In genomic region chr4:138311771-138312535, GRCh38 we compare ENCODE assay signal across 29 cellular contexts.
A peak's percentile ranks its signal among the peaks of the same experiment; 100 is the strongest.
DNase-seq lines count a peak whose midpoint lies in the region; ATAC-seq and TF ChIP-seq lines count a peak whose summit lies in the region.
"Had no signal": no experiment of that assay in that cellular context is flagged by ENCODE, and none has a peak within 500 bp of the region (broad histone marks: within the 10 kb centered on the region; RNA-seq: fewer than 3 reads in every experiment).

No MANE protein-coding gene starts in this region.

- no peaks in the 10 kb centered on the region for H3K79me2 ChIP-seq in GM23338 (replicated peaks; ENCODE audit: insufficient read depth)

- no peaks in the 10 kb centered on the region for H3K36me3 Mint-ChIP-seq in GM23338 (ENCODE audit: low read depth)
- H3K36me3 Mint-ChIP-seq: CD4-positive, alpha-beta memory T cell; T-cell had no signal

- no peaks in the 10 kb centered on the region for H3F3A ChIP-seq in GM23338 (replicated peaks; ENCODE audit: low read depth)

- peak; percentile 13 for DNase-seq in GM23338 (ENCODE audit: low spot score)
- DNase-seq in amniotic stem cell (lab: John Stamatoyannopoulos, UW): peak; percentile 0
- DNase-seq in fibroblast of the aortic adventitia (ENCODE audit: low read depth): peak; percentile 63
- DNase-seq in stimulated activated CD4-positive, alpha-beta T cell treated with anti-CD3 and anti-CD28 coated beads, Interleukin-2, amount 100 ng/mL, for 48 hours: no peak
- no peak for DNase-seq in NCI-H345 treated with DMSO at 0.1 percent for 48 hours (lab: John Stamatoyannopoulos, UW; ENCODE audit: unreplicated experiment)
- DNase-seq in inferior parietal cortex (ENCODE audit: extremely low spot score): no peak
- DNase-seq: activated CD4-positive, alpha-beta memory T cell treated with anti-CD3 and anti-CD28 coated beads, Interleukin-2, amount 10 ng/mL, durations not matched to agents 7 days and 5 days; activated gamma-delta T cell; activated naive CD8-positive, alpha-beta T cell treated with anti-CD3 and anti-CD28 coated beads, Interleukin-2, amount 50 U/mL, for 24 hours; activated T-cell treated with anti-CD3 and anti-CD28 coated beads for 4 hours; CD4-positive, alpha-beta memory T cell; DMS79; H7; immature natural killer cell; mucosa of descending colon; NCI-H1092; NCI-H187 treated with DMSO at 0.1 percent for 48 hours; NCI-H526 treated with DMSO at 0.1 percent for 48 hours; sigmoid colon; SJCRH30; T-cell; upper lobe of left lung had no signal

- H3K27me3 ChIP-seq in GM23338 (ENCODE audit: insufficient read depth) (no peaks in the 10 kb centered on the region), skeletal muscle satellite cell (ENCODE audit: control insufficient read depth, insufficient read depth, low read length) (no peaks in the 10 kb centered on the region)
- H3K27me3 ChIP-seq: sigmoid colon, SJCRH30, upper lobe of left lung had no signal

- no peaks in the 10 kb centered on the region for H3K27me3 Mint-ChIP-seq in GM23338 (ENCODE audit: insufficient read depth, low read depth, poor library complexity)
- H3K27me3 Mint-ChIP-seq: activated CD4-positive, alpha-beta memory T cell treated with anti-CD3 and anti-CD28 coated beads, Interleukin-2, amount 10 ng/mL, durations not matched to agents 7 days and 5 days; activated naive CD8-positive, alpha-beta T cell treated with anti-CD3 and anti-CD28 coated beads, Interleukin-2, amount 50 U/mL, for 24 hours; CD4-positive, alpha-beta memory T cell; progenitor cell of endocrine pancreas had no signal

- H3K4me1 ChIP-seq in GM23338 (ENCODE audit: insufficient read depth): peaks cover 10% of the 10 kb centered on the region
- peaks cover 18% of the 10 kb centered on the region for H3K4me1 ChIP-seq in skeletal muscle satellite cell (ENCODE audit: control insufficient read depth, insufficient read depth, low read length)
- H3K4me1 ChIP-seq: sigmoid colon, upper lobe of left lung had no signal

- no peak overlapping the region for H3K4me3 ChIP-seq in GM23338
- H3K4me3 ChIP-seq in fibroblast of the aortic adventitia (ENCODE audit: low read depth, low read length): no peak overlapping the region
- no peak overlapping the region for H3K4me3 ChIP-seq in skeletal muscle satellite cell (ENCODE audit: low read length)
- H3K4me3 ChIP-seq: GM12878, mucosa of descending colon, sigmoid colon, SJCRH30, upper lobe of left lung had no signal

- H3K27ac ChIP-seq in GM23338 (ENCODE audit: low read depth): no peak overlapping the region
- H3K27ac ChIP-seq: HL-60, sigmoid colon, SJCRH30, upper lobe of left lung had no signal

- peak overlapping the region; percentile 36 for H3K9ac ChIP-seq in skeletal muscle satellite cell (ENCODE audit: low read depth, low read length)

- H3K4me2 ChIP-seq in GM23338: no peak overlapping the region
- H3K4me2 ChIP-seq in skeletal muscle satellite cell (ENCODE audit: low read length): no peak overlapping the region

- H3K4me3 Mint-ChIP-seq in GM23338: no peak overlapping the region
- H3K4me3 Mint-ChIP-seq: activated CD4-positive, alpha-beta memory T cell treated with anti-CD3 and anti-CD28 coated beads, Interleukin-2, amount 10 ng/mL, durations not matched to agents 7 days and 5 days; activated naive CD8-positive, alpha-beta T cell treated with anti-CD3 and anti-CD28 coated beads, Interleukin-2, amount 50 U/mL, for 24 hours; CD4-positive, alpha-beta memory T cell; immature natural killer cell; neural crest cell; T-cell had no signal

- ATAC-seq in GM23338 (peak; percentile 48), HG02763 (IDR thresholded peaks at IDR 0.05; ENCODE audit: unreplicated experiment) (no peak)
- ATAC-seq: activated naive CD8-positive, alpha-beta T cell treated with anti-CD3 and anti-CD28 coated beads, Interleukin-2, amount 50 U/mL, for 24 hours; GM12878; HepG2; mucosa of descending colon; T-cell had no signal

- H2AFZ ChIP-seq in GM23338: no peak overlapping the region

- 0 out of 2 replicates have a peak, but pooled peaks cover 3% of the 10 kb centered on the region for H3K9me2 ChIP-seq in GM23338 (ENCODE audit: insufficient read depth)

- H3K27ac Mint-ChIP-seq in GM23338: no peak overlapping the region
- H3K27ac Mint-ChIP-seq: activated CD4-positive, alpha-beta memory T cell treated with anti-CD3 and anti-CD28 coated beads, Interleukin-2, amount 10 ng/mL, durations not matched to agents 7 days and 5 days; activated naive CD8-positive, alpha-beta T cell treated with anti-CD3 and anti-CD28 coated beads, Interleukin-2, amount 50 U/mL, for 24 hours; CD4-positive, alpha-beta memory T cell; immature natural killer cell; progenitor cell of endocrine pancreas; T-cell had no signal

- no peaks in the 10 kb centered on the region for H3K36me3 ChIP-seq in GM23338 (ENCODE audit: insufficient read depth)
- no peaks in the 10 kb centered on the region for H3K36me3 ChIP-seq in skeletal muscle satellite cell (ENCODE audit: insufficient read depth, low read length)
- H3K36me3 ChIP-seq: sigmoid colon, SJCRH30, upper lobe of left lung had no signal

- H3K9me3 ChIP-seq in skeletal muscle satellite cell (replicated peaks; ENCODE audit: low read length): no peaks in the 10 kb centered on the region
- H3K9me3 ChIP-seq: mucosa of descending colon, sigmoid colon, upper lobe of left lung had no signal

- no peaks in the 10 kb centered on the region for H4K20me1 ChIP-seq in GM23338 (replicated peaks; ENCODE audit: insufficient read depth)

- peaks cover 34% of the 10 kb centered on the region for H3K4me1 Mint-ChIP-seq in GM23338
- H3K4me1 Mint-ChIP-seq: activated CD4-positive, alpha-beta memory T cell treated with anti-CD3 and anti-CD28 coated beads, Interleukin-2, amount 10 ng/mL, durations not matched to agents 7 days and 5 days; activated naive CD8-positive, alpha-beta T cell treated with anti-CD3 and anti-CD28 coated beads, Interleukin-2, amount 50 U/mL, for 24 hours; CD4-positive, alpha-beta memory T cell; immature natural killer cell; T-cell had no signal

- TF ChIP-seq CTCF in GM23338 (conservative IDR thresholded peaks at IDR 0.05; ENCODE audit: low read depth in 2 of 2) (no peak), fibroblast of the aortic adventitia (IDR thresholded peaks at IDR 0.05; ENCODE audit: insufficient read depth, low read length) (no peak)

- H3K9me3 Mint-ChIP-seq in GM23338: no peaks in the 10 kb centered on the region
- H3K9me3 Mint-ChIP-seq: activated CD4-positive, alpha-beta memory T cell treated with anti-CD3 and anti-CD28 coated beads, Interleukin-2, amount 10 ng/mL, durations not matched to agents 7 days and 5 days had no signal

TF ChIP-seq in GM23338, 12 proteins besides CTCF, POLR2A, EP300 and RAD21 (continues in another document):
- TF ChIP-seq ETS1 (IDR thresholded peaks at IDR 0.05) (no peak), EZH2 (IDR thresholded peaks at IDR 0.05; ENCODE audit: low read depth, unreplicated experiment) (no peak), ZNF114 (CRISPR knock-in tag; IDR thresholded peaks at IDR 0.05) (no peak), NANOG (IDR thresholded peaks at IDR 0.05; ENCODE audit: borderline replicate concordance) (no peak)

Comparison
In these comparisons a context has a peak if more than half of its experiments do, and no peak if none do; other contexts are left out.
1. DNase-seq: peak in GM23338 (single experiment), amniotic stem cell (single experiment) and fibroblast of the aortic adventitia (single experiment); none in stimulated activated CD4-positive, alpha-beta T cell treated with anti-CD3 and anti-CD28 coated beads, Interleukin-2, amount 100 ng/mL, for 48 hours (0 of 2), NCI-H345 treated with DMSO at 0.1 percent for 48 hours (single experiment) and inferior parietal cortex (single experiment).